1 cellular context compared by ENCODE assay signal in genomic region chr18:63567276-63567675, GRCh38.
TF ChIP-seq lines count a peak whose summit lies in the region.

No MANE protein-coding gene starts in this region.

TF ChIP-seq in H1, 55 proteins besides CTCF, POLR2A, EP300 and RAD21 (continued from another document):
- no peak for TF ChIP-seq CHD7 (IDR thresholded peaks at IDR 0.05; ENCODE audit: insufficient replicate concordance, low read length)
- no peak for TF ChIP-seq CEBPB (IDR thresholded peaks at IDR 0.05; ENCODE audit: low read depth, low read length)
- no peak for TF ChIP-seq SRF (IDR thresholded peaks at IDR 0.05; ENCODE audit: low read depth, low read length)
- TF ChIP-seq HDAC2 (IDR thresholded peaks at IDR 0.05; ENCODE audit: borderline replicate concordance in 1 of 2, low read depth in 2 of 2, low read length in 2 of 2): no peak
- TF ChIP-seq ATF3 (IDR thresholded peaks at IDR 0.05; ENCODE audit: insufficient read depth, low read depth, low read length): no peak
- TF ChIP-seq ZNF274 (IDR thresholded peaks at IDR 0.05; ENCODE audit: borderline replicate concordance, extremely low read depth, low read length): no peak
- no peak for TF ChIP-seq PHF8 (conservative IDR thresholded peaks at IDR 0.05; ENCODE audit: low read depth, low read length)
- TF ChIP-seq USF2 (IDR thresholded peaks at IDR 0.05; ENCODE audit: low read length): no peak
- no peak for TF ChIP-seq HDAC6 (IDR thresholded peaks at IDR 0.05; ENCODE audit: low read depth, low read length)
- TF ChIP-seq RNF2 (IDR thresholded peaks at IDR 0.05; ENCODE audit: borderline replicate concordance, low read depth, low read length, missing control alignments, poor library complexity, severe bottlenecking): no peak
TF ChIP-seq in H1: peak in this region for 0.
